1 cellular context compared by ENCODE assay signal in the genomic region with DNA sequence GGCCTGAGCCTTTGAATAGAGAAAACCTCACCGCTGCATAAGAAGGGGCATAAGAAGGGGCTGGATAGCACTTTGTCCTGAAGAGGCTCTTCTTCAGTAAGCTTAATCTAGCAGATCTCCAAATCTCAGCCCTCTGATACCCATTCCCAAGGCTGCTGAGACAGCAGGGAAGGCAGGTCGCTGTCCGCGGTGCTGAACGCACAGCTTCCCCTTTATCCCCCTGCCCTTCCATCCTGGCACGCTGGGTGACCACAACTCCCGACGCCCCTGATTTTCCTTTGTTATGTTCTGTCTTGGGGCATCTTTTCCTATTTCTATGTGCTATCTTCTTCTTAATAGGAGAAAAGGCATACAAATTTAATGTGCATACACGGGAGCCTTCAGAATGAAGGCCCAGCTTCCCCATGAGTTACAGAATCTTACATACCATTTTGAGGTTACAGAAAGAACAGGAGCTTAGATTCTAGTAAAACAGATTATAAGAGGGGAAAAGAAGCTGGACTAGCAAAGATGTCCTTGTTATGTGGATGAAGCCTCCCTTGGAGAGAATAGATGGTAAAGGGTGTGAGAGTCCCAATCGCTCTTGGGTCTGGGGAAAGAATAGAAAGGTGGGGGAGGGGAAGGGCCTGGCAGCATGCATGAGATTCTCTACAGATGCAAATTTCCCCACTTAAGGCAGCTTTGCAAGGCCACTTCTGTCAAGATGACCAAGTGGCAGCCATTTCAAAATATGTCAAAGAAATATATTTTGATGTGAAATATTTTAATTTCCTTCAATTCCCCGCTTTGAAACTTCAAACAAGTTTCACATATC.
TF ChIP-seq lines count a peak whose summit lies in the region.

No MANE protein-coding gene starts in this region.

TF ChIP-seq in HepG2, 621 proteins besides CTCF, POLR2A, EP300 and RAD21 (continued from another document and continues in another):
- TF ChIP-seq FIP1L1 (IDR thresholded peaks at IDR 0.05; ENCODE audit: borderline replicate concordance, insufficient read depth, low read depth, low read length) = no peak
- TF ChIP-seq ZNF354B (CRISPR knock-in tag; IDR thresholded peaks at IDR 0.05) = no peak
- TF ChIP-seq, protein P1, sequence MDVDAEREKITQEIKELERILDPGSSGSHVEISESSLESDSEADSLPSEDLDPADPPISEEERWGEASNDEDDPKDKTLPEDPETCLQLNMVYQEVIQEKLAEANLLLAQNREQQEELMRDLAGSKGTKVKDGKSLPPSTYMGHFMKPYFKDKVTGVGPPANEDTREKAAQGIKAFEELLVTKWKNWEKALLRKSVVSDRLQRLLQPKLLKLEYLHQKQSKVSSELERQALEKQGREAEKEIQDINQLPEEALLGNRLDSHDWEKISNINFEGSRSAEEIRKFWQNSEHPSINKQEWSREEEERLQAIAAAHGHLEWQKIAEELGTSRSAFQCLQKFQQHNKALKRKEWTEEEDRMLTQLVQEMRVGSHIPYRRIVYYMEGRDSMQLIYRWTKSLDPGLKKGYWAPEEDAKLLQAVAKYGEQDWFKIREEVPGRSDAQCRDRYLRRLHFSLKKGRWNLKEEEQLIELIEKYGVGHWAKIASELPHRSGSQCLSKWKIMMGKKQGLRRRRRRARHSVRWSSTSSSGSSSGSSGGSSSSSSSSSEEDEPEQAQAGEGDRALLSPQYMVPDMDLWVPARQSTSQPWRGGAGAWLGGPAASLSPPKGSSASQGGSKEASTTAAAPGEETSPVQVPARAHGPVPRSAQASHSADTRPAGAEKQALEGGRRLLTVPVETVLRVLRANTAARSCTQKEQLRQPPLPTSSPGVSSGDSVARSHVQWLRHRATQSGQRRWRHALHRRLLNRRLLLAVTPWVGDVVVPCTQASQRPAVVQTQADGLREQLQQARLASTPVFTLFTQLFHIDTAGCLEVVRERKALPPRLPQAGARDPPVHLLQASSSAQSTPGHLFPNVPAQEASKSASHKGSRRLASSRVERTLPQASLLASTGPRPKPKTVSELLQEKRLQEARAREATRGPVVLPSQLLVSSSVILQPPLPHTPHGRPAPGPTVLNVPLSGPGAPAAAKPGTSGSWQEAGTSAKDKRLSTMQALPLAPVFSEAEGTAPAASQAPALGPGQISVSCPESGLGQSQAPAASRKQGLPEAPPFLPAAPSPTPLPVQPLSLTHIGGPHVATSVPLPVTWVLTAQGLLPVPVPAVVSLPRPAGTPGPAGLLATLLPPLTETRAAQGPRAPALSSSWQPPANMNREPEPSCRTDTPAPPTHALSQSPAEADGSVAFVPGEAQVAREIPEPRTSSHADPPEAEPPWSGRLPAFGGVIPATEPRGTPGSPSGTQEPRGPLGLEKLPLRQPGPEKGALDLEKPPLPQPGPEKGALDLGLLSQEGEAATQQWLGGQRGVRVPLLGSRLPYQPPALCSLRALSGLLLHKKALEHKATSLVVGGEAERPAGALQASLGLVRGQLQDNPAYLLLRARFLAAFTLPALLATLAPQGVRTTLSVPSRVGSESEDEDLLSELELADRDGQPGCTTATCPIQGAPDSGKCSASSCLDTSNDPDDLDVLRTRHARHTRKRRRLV (CRISPR knock-in tag; IDR thresholded peaks at IDR 0.05) = no peak
- TF ChIP-seq MIER2 (CRISPR knock-in tag; IDR thresholded peaks at IDR 0.05) = peak; percentile 98
- no peak for TF ChIP-seq ZNF234 (CRISPR knock-in tag; conservative IDR thresholded peaks at IDR 0.05)
- TF ChIP-seq ZZZ3 (CRISPR knock-in tag; IDR thresholded peaks at IDR 0.05; ENCODE audit: borderline replicate concordance) = no peak
- TF ChIP-seq SP4 (CRISPR knock-in tag; IDR thresholded peaks at IDR 0.05) = no peak
- TF ChIP-seq PLRG1 (conservative IDR thresholded peaks at IDR 0.05) = no peak
- TF ChIP-seq, protein P2, sequence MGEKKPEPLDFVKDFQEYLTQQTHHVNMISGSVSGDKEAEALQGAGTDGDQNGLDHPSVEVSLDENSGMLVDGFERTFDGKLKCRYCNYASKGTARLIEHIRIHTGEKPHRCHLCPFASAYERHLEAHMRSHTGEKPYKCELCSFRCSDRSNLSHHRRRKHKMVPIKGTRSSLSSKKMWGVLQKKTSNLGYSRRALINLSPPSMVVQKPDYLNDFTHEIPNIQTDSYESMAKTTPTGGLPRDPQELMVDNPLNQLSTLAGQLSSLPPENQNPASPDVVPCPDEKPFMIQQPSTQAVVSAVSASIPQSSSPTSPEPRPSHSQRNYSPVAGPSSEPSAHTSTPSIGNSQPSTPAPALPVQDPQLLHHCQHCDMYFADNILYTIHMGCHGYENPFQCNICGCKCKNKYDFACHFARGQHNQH (CRISPR knock-in tag; IDR thresholded peaks at IDR 0.05) = peak; percentile 41; the same call in 1 of the 2 replicates
- TF ChIP-seq CREB1 (IDR thresholded peaks at IDR 0.05) = no peak
- TF ChIP-seq CREB1 (CRISPR knock-in tag; IDR thresholded peaks at IDR 0.05) = no peak
- no peak for TF ChIP-seq ZNF136 (CRISPR knock-in tag; IDR thresholded peaks at IDR 0.05; ENCODE audit: low read depth)
- no peak for TF ChIP-seq ZBTB3 (CRISPR knock-in tag; IDR thresholded peaks at IDR 0.05; ENCODE audit: borderline replicate concordance, low read depth)
- TF ChIP-seq MTA3 (CRISPR knock-in tag; IDR thresholded peaks at IDR 0.05) = no peak
- no peak for TF ChIP-seq SMAD1 (CRISPR knock-in tag; IDR thresholded peaks at IDR 0.05; ENCODE audit: borderline replicate concordance, low read depth)
- TF ChIP-seq ZNF350 (CRISPR knock-in tag; IDR thresholded peaks at IDR 0.05; ENCODE audit: borderline replicate concordance, low read depth) = no peak
- peak; percentile 75; the same call in 1 of the 2 replicates for TF ChIP-seq ZNF431 (CRISPR knock-in tag; IDR thresholded peaks at IDR 0.05; ENCODE audit: borderline replicate concordance, low read depth)
- TF ChIP-seq ZNF251 (CRISPR knock-in tag; IDR thresholded peaks at IDR 0.05) = no peak
- no peak for TF ChIP-seq ZNF101 (CRISPR knock-in tag; IDR thresholded peaks at IDR 0.05; ENCODE audit: borderline replicate concordance, low read depth)
- peak; percentile 56 for TF ChIP-seq RARA (CRISPR knock-in tag; IDR thresholded peaks at IDR 0.05)
- TF ChIP-seq, protein P3, sequence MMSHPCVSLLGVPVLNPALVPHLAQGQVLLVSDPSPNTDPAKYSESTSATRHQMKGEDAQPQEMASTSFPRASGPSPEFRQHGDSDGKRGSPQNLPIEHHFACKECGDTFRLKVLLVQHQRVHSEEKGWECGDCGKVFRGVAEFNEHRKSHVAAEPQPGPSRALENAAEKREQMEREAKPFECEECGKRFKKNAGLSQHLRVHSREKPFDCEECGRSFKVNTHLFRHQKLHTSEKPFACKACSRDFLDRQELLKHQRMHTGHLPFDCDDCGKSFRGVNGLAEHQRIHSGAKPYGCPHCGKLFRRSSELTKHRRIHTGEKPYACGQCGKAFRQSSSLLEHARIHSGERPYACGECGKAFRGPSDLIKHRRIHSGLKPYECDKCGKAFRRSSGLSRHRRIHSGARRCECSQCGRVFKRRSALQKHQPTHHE (CRISPR knock-in tag; IDR thresholded peaks at IDR 0.05; ENCODE audit: borderline replicate concordance) = no peak
- TF ChIP-seq SRF (IDR thresholded peaks at IDR 0.05; ENCODE audit: low read depth, low read length) = no peak
- peak; percentile 86; the same call in 1 of the 2 replicates for TF ChIP-seq ZFP37 (CRISPR knock-in tag; IDR thresholded peaks at IDR 0.05; ENCODE audit: borderline replicate concordance)
- TF ChIP-seq RAD51 (IDR thresholded peaks at IDR 0.05; ENCODE audit: borderline replicate concordance) = no peak
- no peak for TF ChIP-seq SMARCE1 (IDR thresholded peaks at IDR 0.05; ENCODE audit: borderline replicate concordance)
- TF ChIP-seq CC2D1A (CRISPR knock-in tag; IDR thresholded peaks at IDR 0.05) = no peak
- TF ChIP-seq ZNF552 (CRISPR knock-in tag; IDR thresholded peaks at IDR 0.05; ENCODE audit: borderline replicate concordance) = no peak
- TF ChIP-seq NR3C1 (CRISPR knock-in tag; IDR thresholded peaks at IDR 0.05) = no peak
- 0 out of 2 replicates have a peak, but pooled peaks have one; percentile 44 for TF ChIP-seq ZFP36L2 (CRISPR knock-in tag; IDR thresholded peaks at IDR 0.05)
- TF ChIP-seq, protein P4, sequence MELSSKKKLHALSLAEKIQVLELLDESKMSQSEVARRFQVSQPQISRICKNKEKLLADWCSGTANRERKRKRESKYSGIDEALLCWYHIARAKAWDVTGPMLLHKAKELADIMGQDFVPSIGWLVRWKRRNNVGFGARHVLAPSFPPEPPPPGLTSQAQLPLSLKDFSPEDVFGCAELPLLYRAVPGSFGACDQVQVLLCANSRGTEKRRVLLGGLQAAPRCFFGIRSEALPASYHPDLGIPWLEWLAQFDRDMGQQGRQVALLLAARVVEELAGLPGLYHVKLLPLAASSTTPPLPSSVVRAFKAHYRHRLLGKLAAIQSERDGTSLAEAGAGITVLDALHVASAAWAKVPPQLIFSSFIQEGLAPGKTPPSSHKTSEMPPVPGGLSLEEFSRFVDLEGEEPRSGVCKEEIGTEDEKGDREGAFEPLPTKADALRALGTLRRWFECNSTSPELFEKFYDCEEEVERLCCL (CRISPR knock-in tag; IDR thresholded peaks at IDR 0.05; ENCODE audit: borderline replicate concordance) = no peak
- TF ChIP-seq MTA1 (CRISPR knock-in tag; IDR thresholded peaks at IDR 0.05; ENCODE audit: borderline replicate concordance) = no peak
- TF ChIP-seq ZNF781 (CRISPR knock-in tag; IDR thresholded peaks at IDR 0.05; ENCODE audit: borderline replicate concordance, not compliant biosample characterization) = peak; percentile 60
- no peak for TF ChIP-seq ZNF143 (CRISPR knock-in tag; IDR thresholded peaks at IDR 0.05)
- no peak for TF ChIP-seq CBX5 (CRISPR knock-in tag; IDR thresholded peaks at IDR 0.05; ENCODE audit: borderline replicate concordance)
- TF ChIP-seq IRF2 (CRISPR knock-in tag; IDR thresholded peaks at IDR 0.05) = 0 out of 2 replicates have a peak, but pooled peaks have one; percentile 19
- no peak for TF ChIP-seq ZNF432 (CRISPR knock-in tag; IDR thresholded peaks at IDR 0.05; ENCODE audit: borderline replicate concordance)
- TF ChIP-seq NR2C2 (CRISPR knock-in tag; IDR thresholded peaks at IDR 0.05; ENCODE audit: borderline replicate concordance) = no peak
- no peak for TF ChIP-seq ZFYVE20 (CRISPR knock-in tag; IDR thresholded peaks at IDR 0.05; ENCODE audit: borderline replicate concordance, low read depth)
- TF ChIP-seq ZNF570 (CRISPR knock-in tag; IDR thresholded peaks at IDR 0.05; ENCODE audit: borderline replicate concordance) = no peak
- TF ChIP-seq ZNF7 (CRISPR knock-in tag; IDR thresholded peaks at IDR 0.05) = no peak
- no peak for TF ChIP-seq MLLT10 (CRISPR knock-in tag; IDR thresholded peaks at IDR 0.05)
- TF ChIP-seq ZNF572 (CRISPR knock-in tag; IDR thresholded peaks at IDR 0.05) = no peak
- TF ChIP-seq MXD4 (CRISPR knock-in tag; IDR thresholded peaks at IDR 0.05) = peak; percentile 38; the same call in 1 of the 2 replicates
- no peak for TF ChIP-seq SYNCRIP (IDR thresholded peaks at IDR 0.05; ENCODE audit: insufficient read depth, low read depth, low read length)
- no peak for TF ChIP-seq SP5 (CRISPR knock-in tag; IDR thresholded peaks at IDR 0.05; ENCODE audit: borderline replicate concordance, low read depth)
- TF ChIP-seq ZNF484 (CRISPR knock-in tag; IDR thresholded peaks at IDR 0.05; ENCODE audit: borderline replicate concordance, low read depth) = no peak
- peak; percentile 91 for TF ChIP-seq SRY (CRISPR knock-in tag; IDR thresholded peaks at IDR 0.05)
- TF ChIP-seq ELF1 (CRISPR knock-in tag; IDR thresholded peaks at IDR 0.05) = no peak
- no peak for TF ChIP-seq ZNF737 (CRISPR knock-in tag; IDR thresholded peaks at IDR 0.05; ENCODE audit: borderline replicate concordance)
- TF ChIP-seq, protein P5, sequence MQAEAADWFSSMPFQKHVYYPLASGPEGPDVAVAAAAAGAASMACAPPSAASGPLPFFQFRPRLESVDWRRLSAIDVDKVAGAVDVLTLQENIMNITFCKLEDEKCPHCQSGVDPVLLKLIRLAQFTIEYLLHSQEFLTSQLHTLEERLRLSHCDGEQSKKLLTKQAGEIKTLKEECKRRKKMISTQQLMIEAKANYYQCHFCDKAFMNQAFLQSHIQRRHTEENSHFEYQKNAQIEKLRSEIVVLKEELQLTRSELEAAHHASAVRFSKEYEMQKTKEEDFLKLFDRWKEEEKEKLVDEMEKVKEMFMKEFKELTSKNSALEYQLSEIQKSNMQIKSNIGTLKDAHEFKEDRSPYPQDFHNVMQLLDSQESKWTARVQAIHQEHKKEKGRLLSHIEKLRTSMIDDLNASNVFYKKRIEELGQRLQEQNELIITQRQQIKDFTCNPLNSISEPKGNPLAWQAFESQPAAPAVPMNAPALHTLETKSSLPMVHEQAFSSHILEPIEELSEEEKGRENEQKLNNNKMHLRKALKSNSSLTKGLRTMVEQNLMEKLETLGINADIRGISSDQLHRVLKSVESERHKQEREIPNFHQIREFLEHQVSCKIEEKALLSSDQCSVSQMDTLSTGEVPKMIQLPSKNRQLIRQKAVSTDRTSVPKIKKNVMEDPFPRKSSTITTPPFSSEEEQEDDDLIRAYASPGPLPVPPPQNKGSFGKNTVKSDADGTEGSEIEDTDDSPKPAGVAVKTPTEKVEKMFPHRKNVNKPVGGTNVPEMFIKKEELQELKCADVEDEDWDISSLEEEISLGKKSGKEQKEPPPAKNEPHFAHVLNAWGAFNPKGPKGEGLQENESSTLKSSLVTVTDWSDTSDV (CRISPR knock-in tag; IDR thresholded peaks at IDR 0.05) = no peak
- TF ChIP-seq BORCS8-MEF2B (CRISPR knock-in tag; IDR thresholded peaks at IDR 0.05) = peak; percentile 80
- TF ChIP-seq ZNF335 (CRISPR knock-in tag; IDR thresholded peaks at IDR 0.05) = no peak
- peak; percentile 37; the same call in 1 of the 2 replicates for TF ChIP-seq ZFP90 (CRISPR knock-in tag; IDR thresholded peaks at IDR 0.05; ENCODE audit: borderline replicate concordance)
- no peak for TF ChIP-seq PAX8 (CRISPR knock-in tag; IDR thresholded peaks at IDR 0.05; ENCODE audit: borderline replicate concordance)
- no peak for TF ChIP-seq ZNF547 (CRISPR knock-in tag; IDR thresholded peaks at IDR 0.05)
- no peak for TF ChIP-seq ZSCAN22 (CRISPR knock-in tag; IDR thresholded peaks at IDR 0.05)
- TF ChIP-seq, protein P6, sequence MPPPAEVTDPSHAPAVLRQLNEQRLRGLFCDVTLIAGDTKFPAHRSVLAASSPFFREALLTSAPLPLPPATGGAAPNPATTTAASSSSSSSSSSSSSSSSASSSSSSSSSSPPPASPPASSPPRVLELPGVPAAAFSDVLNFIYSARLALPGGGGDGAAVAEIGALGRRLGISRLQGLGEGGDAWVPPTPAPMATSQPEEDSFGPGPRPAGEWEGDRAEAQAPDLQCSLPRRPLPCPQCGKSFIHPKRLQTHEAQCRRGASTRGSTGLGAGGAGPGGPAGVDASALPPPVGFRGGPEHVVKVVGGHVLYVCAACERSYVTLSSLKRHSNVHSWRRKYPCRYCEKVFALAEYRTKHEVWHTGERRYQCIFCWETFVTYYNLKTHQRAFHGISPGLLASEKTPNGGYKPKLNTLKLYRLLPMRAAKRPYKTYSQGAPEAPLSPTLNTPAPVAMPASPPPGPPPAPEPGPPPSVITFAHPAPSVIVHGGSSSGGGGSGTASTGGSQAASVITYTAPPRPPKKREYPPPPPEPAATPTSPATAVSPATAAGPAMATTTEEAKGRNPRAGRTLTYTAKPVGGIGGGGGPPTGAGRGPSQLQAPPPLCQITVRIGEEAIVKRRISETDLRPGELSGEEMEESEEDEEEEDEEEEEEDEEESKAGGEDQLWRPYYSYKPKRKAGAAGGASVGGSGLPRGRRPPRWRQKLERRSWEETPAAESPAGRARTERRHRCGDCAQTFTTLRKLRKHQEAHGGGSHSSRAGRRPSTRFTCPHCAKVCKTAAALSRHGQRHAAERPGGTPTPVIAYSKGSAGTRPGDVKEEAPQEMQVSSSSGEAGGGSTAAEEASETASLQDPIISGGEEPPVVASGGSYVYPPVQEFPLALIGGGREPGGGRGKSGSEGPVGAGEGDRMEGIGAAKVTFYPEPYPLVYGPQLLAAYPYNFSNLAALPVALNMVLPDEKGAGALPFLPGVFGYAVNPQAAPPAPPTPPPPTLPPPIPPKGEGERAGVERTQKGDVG (CRISPR knock-in tag; IDR thresholded peaks at IDR 0.05; ENCODE audit: borderline replicate concordance) = no peak
- no peak for TF ChIP-seq ZBTB21 (CRISPR knock-in tag; IDR thresholded peaks at IDR 0.05)
